ENCODE assay signal across 2 cellular contexts in the genomic region with DNA sequence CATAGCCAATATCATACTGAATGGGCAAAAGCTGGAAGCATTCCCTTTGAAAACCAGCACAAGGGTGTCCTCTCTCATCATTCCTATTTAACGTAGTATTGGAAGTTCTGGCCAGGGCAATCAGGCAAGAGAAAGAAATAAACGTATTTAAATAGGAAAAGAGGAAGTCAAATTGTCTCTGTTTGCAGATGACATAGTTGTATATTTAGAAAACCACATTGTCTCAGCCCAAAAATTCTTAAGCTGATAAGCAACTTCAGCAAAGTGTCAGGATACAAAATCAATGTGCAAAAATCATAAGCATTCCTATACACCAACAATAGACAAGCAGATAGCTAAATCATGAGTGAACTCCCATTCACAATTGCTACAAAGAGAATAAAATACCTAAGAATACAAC.
TF ChIP-seq lines count a peak whose summit lies in the region.

No MANE protein-coding gene starts in this region.

TF ChIP-seq in GM12891, 5 proteins besides CTCF, POLR2A, EP300 and RAD21:
- peak; percentile 73 for TF ChIP-seq SPI1 (IDR thresholded peaks at IDR 0.05; ENCODE audit: low read depth, low read length)

TF ChIP-seq in GM12878, 131 proteins besides CTCF, POLR2A, EP300 and RAD21:
- peak; percentile 59 for TF ChIP-seq SPI1 (IDR thresholded peaks at IDR 0.05; ENCODE audit: borderline replicate concordance, insufficient read depth, low read depth, low read length)
